Comparison of ENCODE assay signal across 2 cellular contexts in genomic region chr7:37408885-37409248, GRCh38.
TF ChIP-seq lines count a peak whose summit lies in the region.

No MANE protein-coding gene starts in this region.

TF ChIP-seq in liver, 16 proteins besides CTCF, POLR2A, EP300 and RAD21 (continued from another document):
- peak; percentile 48 for TF ChIP-seq REST (IDR thresholded peaks at IDR 0.05)
- peak; percentile 72 for TF ChIP-seq MAX (IDR thresholded peaks at IDR 0.05)
- TF ChIP-seq TAF1 (conservative IDR thresholded peaks at IDR 0.05): no peak
- peak; percentile 72 for TF ChIP-seq FOXA2 (IDR thresholded peaks at IDR 0.05)
- TF ChIP-seq HNF4A (conservative IDR thresholded peaks at IDR 0.05): peak; percentile 51 to 86
- peak in 1 of 2 donors; percentile 75 for TF ChIP-seq JUND (IDR thresholded peaks at IDR 0.05)
- peak; percentile 33 to 79 for TF ChIP-seq GABPA (IDR thresholded peaks at IDR 0.05 in 1 of 2, conservative IDR thresholded peaks at IDR 0.05 in 1 of 2)
- peak; percentile 11 to 58 for TF ChIP-seq EGR1 (IDR thresholded peaks at IDR 0.05; ENCODE audit: low read depth in 2 of 2)
- TF ChIP-seq NR2F2 (IDR thresholded peaks at IDR 0.05): peak; percentile 34
- TF ChIP-seq FOXA1 (IDR thresholded peaks at IDR 0.05): peak; percentile 72

TF ChIP-seq in SK-N-SH treated with all-trans-retinoic acid at 6 μM for 48 hours, 23 proteins besides CTCF, POLR2A, EP300 and RAD21 (continued from another document):
- TF ChIP-seq POU6F1 (CRISPR knock-in tag; IDR thresholded peaks at IDR 0.05; ENCODE audit: borderline replicate concordance, low read depth) (no peak), SNAI2 (CRISPR knock-in tag; IDR thresholded peaks at IDR 0.05) (no peak), ISL1 (CRISPR knock-in tag; IDR thresholded peaks at IDR 0.05) (no peak), CSRNP3 (CRISPR knock-in tag; IDR thresholded peaks at IDR 0.05) (no peak), ZFP3 (CRISPR knock-in tag; IDR thresholded peaks at IDR 0.05) (no peak), TOX (CRISPR knock-in tag; IDR thresholded peaks at IDR 0.05; ENCODE audit: borderline replicate concordance) (no peak)
